Comparison of ENCODE assay signal across 14 cellular contexts in genomic region chr2:225177098-225177497, GRCh38.
A peak's percentile ranks its signal among the peaks of the same experiment; 100 is the strongest.
DNase-seq lines count a peak whose midpoint lies in the region; ATAC-seq and TF ChIP-seq lines count a peak whose summit lies in the region.
"Had no signal": no experiment of that assay in that cellular context is flagged by ENCODE, and none has a peak within 500 bp of the region (broad histone marks: within the 10 kb centered on the region; RNA-seq: fewer than 3 reads in every experiment).

No MANE protein-coding gene starts in this region.

- no peak for DNase-seq in SK-N-SH
- DNase-seq in PC-3: peak; percentile 13
- DNase-seq in fibroblast of peridontal ligament (ENCODE audit: extremely low read depth): peak; percentile 75
- no peak for DNase-seq in upper lobe of right lung
- no peak for DNase-seq in effector CD4-positive, alpha-beta T cell
- no peak for DNase-seq in occipital lobe (lab: John Stamatoyannopoulos, UW)
- no peak for DNase-seq in adrenal gland
- DNase-seq: activated CD8-positive, alpha-beta memory T cell treated with anti-CD3 and anti-CD28 coated beads for 24 hours; activated naive CD4-positive, alpha-beta T cell treated with Interleukin-2 at 50 U/mL for 16 hours; AML-193; Kasumi-1; left cardiac atrium; spleen had no signal

- H3K4me2 ChIP-seq in SK-N-SH (no peak overlapping the region), PC-3 (ENCODE audit: low read length) (no peak overlapping the region)

- TF ChIP-seq CTCF in SK-N-SH (IDR thresholded peaks at IDR 0.05): no peak
- TF ChIP-seq CTCF in PC-3 (conservative IDR thresholded peaks at IDR 0.05; ENCODE audit: low read depth, low read length): no peak
- no peak for TF ChIP-seq CTCF in upper lobe of right lung (IDR thresholded peaks at IDR 0.05)
- TF ChIP-seq CTCF in adrenal gland (IDR thresholded peaks at IDR 0.05): no peak

- H4K20me1 ChIP-seq in SK-N-SH (ENCODE audit: insufficient read depth) (no peaks in the 10 kb centered on the region), PC-3 (ENCODE audit: low read length) (no peaks in the 10 kb centered on the region)

- ATAC-seq in SK-N-SH treated with all-trans-retinoic acid at 6 μM for 48 hours: peak; percentile 62; the same call in 2 of the 3 replicates
- peak; percentile 56 for ATAC-seq in PC-3
- peak; percentile 21 for ATAC-seq in upper lobe of right lung
- ATAC-seq: left cardiac atrium had no signal

- H3K4me3 ChIP-seq in SK-N-SH (ENCODE audit: low read depth in 2 of 2, low read length in 1 of 2) (no peak overlapping the region), PC-3 (ENCODE audit: low read length) (no peak overlapping the region), upper lobe of right lung (no peak overlapping the region), adrenal gland (no peak overlapping the region)
- H3K4me3 ChIP-seq: spleen had no signal

- H3K79me2 ChIP-seq in SK-N-SH (ENCODE audit: insufficient read depth) (no peaks in the 10 kb centered on the region), PC-3 (ENCODE audit: low read length) (no peaks in the 10 kb centered on the region)

- no peaks in the 10 kb centered on the region for H3K9me3 ChIP-seq in SK-N-SH
- no peaks in the 10 kb centered on the region for H3K9me3 ChIP-seq in PC-3 (ENCODE audit: low read length)
- no peaks in the 10 kb centered on the region for H3K9me3 ChIP-seq in upper lobe of right lung
- H3K9me3 ChIP-seq in adrenal gland (replicated peaks in 1 of 3): no peaks in the 10 kb centered on the region
- H3K9me3 ChIP-seq: spleen had no signal

- no peaks in the 10 kb centered on the region for H3K27me3 ChIP-seq in SK-N-SH (ENCODE audit: insufficient read depth)
- no peaks in the 10 kb centered on the region for H3K27me3 ChIP-seq in PC-3 (ENCODE audit: low read length)
- no peaks in the 10 kb centered on the region for H3K27me3 ChIP-seq in upper lobe of right lung
- no peaks in the 10 kb centered on the region for H3K27me3 ChIP-seq in adrenal gland
- H3K27me3 ChIP-seq: spleen had no signal

- CTCF ChIA-PET in SK-N-SH (lab: Yijun Ruan, JAX) (no interaction called here), PC-3 (lab: Charles Lee) (no interaction called here)

- H2AFZ ChIP-seq in SK-N-SH (ENCODE audit: low read depth) (no peak overlapping the region), PC-3 (ENCODE audit: low read length) (no peak overlapping the region)

- POLR2A ChIA-PET in SK-N-SH (lab: Yijun Ruan, JAX): no interaction called here
- POLR2A ChIA-PET in PC-3 (lab: Charles Lee; ENCODE audit: unreplicated experiment): no interaction called here

- no peak overlapping the region for H3K27ac ChIP-seq in SK-N-SH (ENCODE audit: low read depth in 2 of 2, low read length in 1 of 2)
- H3K27ac ChIP-seq in PC-3 (ENCODE audit: low read length): no peak overlapping the region
- no peak overlapping the region for H3K27ac ChIP-seq in upper lobe of right lung
- H3K27ac ChIP-seq in adrenal gland: no peak overlapping the region
- H3K27ac ChIP-seq: spleen had no signal

- TF ChIP-seq POLR2A in adrenal gland (IDR thresholded peaks at IDR 0.05): no peak

- H3K9ac ChIP-seq in SK-N-SH (no peak overlapping the region), PC-3 (ENCODE audit: low read length) (no peak overlapping the region)

- BruUV-seq in PC-3 (replicated peaks; lab: Mats Ljungman, UMichigan): no TSS peak

- H3K4me1 ChIP-seq in SK-N-SH (ENCODE audit: control insufficient read depth in 1 of 2, insufficient read depth in 2 of 2, low read depth in 1 of 2, low read length in 1 of 2) (no peaks in the 10 kb centered on the region; a peak in 2 of 4 replicates), PC-3 (ENCODE audit: insufficient read depth, low read length) (no peaks in the 10 kb centered on the region), upper lobe of right lung (no peaks in the 10 kb centered on the region), adrenal gland (replicated peaks in 1 of 2) (no peaks in the 10 kb centered on the region)
- H3K4me1 ChIP-seq: spleen had no signal

- TF ChIP-seq RAD21 in SK-N-SH (IDR thresholded peaks at IDR 0.05; ENCODE audit: low read length): no peak

- intact Hi-C loops in PC-3 (cut with micrococcal nuclease): no loop called here
- intact Hi-C loops in upper lobe of right lung (cut with DNase I): no loop called here
- intact Hi-C loops in adrenal gland (cut with DNase I): no loop called here

- H3K36me3 ChIP-seq in SK-N-SH (replicated peaks in 1 of 2; ENCODE audit: control insufficient read depth in 1 of 2, insufficient read depth in 2 of 2, low read length in 1 of 2): no peaks in the 10 kb centered on the region
- H3K36me3 ChIP-seq in PC-3 (ENCODE audit: low read depth, low read length): no peaks in the 10 kb centered on the region
- H3K36me3 ChIP-seq in upper lobe of right lung: no peaks in the 10 kb centered on the region
- H3K36me3 ChIP-seq in adrenal gland (replicated peaks in 1 of 2): no peaks in the 10 kb centered on the region
- H3K36me3 ChIP-seq: spleen had no signal

- H3K9me2 ChIP-seq in SK-N-SH: no peaks in the 10 kb centered on the region
- H3K9me2 ChIP-seq in PC-3 (replicated peaks; ENCODE audit: low read length): 0 out of 2 replicates have a peak, but pooled peaks cover 3% of the 10 kb centered on the region

- H3F3A ChIP-seq in SK-N-SH (replicated peaks; ENCODE audit: insufficient read depth) (no peaks in the 10 kb centered on the region), PC-3 (ENCODE audit: low read length, unreplicated experiment) (no peaks in the 10 kb centered on the region)

- WGBS in SK-N-SH (ENCODE audit: low lambda C conversion rate): 65% methylated on average over 1 of the region's 1 CpG
- WGBS in adrenal gland, 4 donors: 65 to 84% (median 76%) methylated on average over 1 of the region's 1 CpG

- TF ChIP-seq EP300 in SK-N-SH (IDR thresholded peaks at IDR 0.05; ENCODE audit: borderline replicate concordance in 1 of 2, low read depth in 1 of 2, low read length in 1 of 2): no peak

TF ChIP-seq in SK-N-SH treated with all-trans-retinoic acid at 6 μM for 48 hours, 23 proteins besides CTCF, POLR2A, EP300 and RAD21:
- TF ChIP-seq BACH2 (CRISPR knock-in tag; IDR thresholded peaks at IDR 0.05; ENCODE audit: borderline replicate concordance): no peak
- TF ChIP-seq PPARA (CRISPR knock-in tag; IDR thresholded peaks at IDR 0.05; ENCODE audit: borderline replicate concordance): no peak
- TF ChIP-seq TCF4 (CRISPR knock-in tag; IDR thresholded peaks at IDR 0.05; ENCODE audit: borderline replicate concordance): no peak
TF ChIP-seq in SK-N-SH treated with all-trans-retinoic acid at 6 μM for 48 hours: peak in this region for 0.

TF ChIP-seq in SK-N-SH, 30 proteins besides CTCF, POLR2A, EP300 and RAD21:
- no peak for TF ChIP-seq NFIC (IDR thresholded peaks at IDR 0.05; ENCODE audit: borderline replicate concordance)
- no peak for TF ChIP-seq RCOR1 (IDR thresholded peaks at IDR 0.05; ENCODE audit: low read length)

Comparison
In these comparisons a context has a peak if more than half of its experiments do, and no peak if none do; other contexts are left out.
1. DNase-seq: peak in PC-3 (single experiment) and fibroblast of peridontal ligament (single experiment); none in SK-N-SH (single experiment), upper lobe of right lung (single experiment), effector CD4-positive, alpha-beta T cell (single experiment), occipital lobe (single experiment) and adrenal gland (0 of 7).
2. Peak in every context shown above with its lines, with median percentiles within 50 percentile points of each other: ATAC-seq.